Comparison of ENCODE assay signal across 23 cellular contexts in the genomic region with DNA sequence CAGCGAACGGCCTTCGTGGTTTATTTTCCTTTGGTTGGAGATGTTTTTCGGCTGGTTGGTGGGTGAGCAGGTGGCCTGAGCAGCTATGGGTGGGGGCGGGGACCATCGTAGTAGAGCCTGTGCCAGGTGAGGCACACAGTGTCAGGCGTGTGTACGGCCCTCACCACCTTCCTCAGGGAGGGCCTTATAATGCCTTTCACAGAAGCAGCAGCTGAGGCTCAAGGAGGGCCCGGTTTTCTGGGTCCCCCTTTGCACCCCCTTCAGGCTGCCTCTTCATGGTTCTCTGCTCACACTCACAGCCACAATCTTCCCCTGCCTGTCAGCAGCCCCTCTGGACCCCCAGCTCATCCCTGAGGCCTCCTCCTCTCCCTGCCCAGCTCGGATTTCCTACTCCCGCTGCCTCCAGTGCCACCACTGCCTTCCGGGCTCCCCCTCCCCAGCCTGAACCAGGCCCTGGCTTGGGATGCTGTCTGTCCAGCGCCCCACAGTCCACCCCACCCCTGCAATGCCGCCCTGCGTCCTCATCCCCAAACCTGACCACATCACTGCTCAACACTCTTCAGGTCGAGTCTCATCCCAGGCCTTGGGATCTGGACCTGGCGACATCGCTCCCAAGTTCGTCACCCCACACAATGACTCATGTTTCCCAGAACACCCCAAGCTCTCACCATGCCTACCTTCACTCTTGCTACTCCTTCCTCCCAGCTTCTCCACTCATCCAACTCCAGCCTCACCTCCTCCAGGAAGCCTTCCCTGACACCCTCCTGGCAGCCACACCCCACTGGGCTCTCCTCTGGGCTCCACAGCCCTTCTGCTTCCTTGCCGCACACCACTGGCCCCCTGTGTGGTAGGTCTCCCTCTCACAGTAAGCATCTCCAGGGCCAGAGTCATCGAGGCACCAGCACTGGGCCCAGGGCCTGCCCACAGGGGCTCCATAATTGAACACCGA. TPM values are rescaled to one million over a fixed set of nuclear protein-coding genes. Genes with fewer than 3 reads are reported as not detected.
DNase-seq lines count a peak whose midpoint lies in the region; ATAC-seq and TF ChIP-seq lines count a peak whose summit lies in the region.
"Had no signal": no experiment of that assay in that cellular context is flagged by ENCODE, and none has a peak within 500 bp of the region (broad histone marks: within the 10 kb centered on the region; RNA-seq: fewer than 3 reads in every experiment).

No MANE protein-coding gene starts in this region.

- H3K27me3 ChIP-seq in thoracic aorta (replicated peaks; ENCODE audit: insufficient read depth): no peaks in the 10 kb centered on the region
- H3K27me3 ChIP-seq: gastrocnemius medialis, tibial nerve had no signal

- no peak overlapping the region for H3K4me3 Mint-ChIP-seq in HFFc6
- H3K4me3 Mint-ChIP-seq: activated naive CD4-positive, alpha-beta T cell treated with anti-CD3 and anti-CD28 coated beads for 36 hours; dendritic cell treated with granulocyte-macrophage colony-stimulating factor and Interleukin-4, amounts not matched to agents 40 ng/mL and 50 ng/mL, for 4 days; immature natural killer cell; naive B cell; stimulated activated effector memory CD8-positive, alpha-beta T cell treated with anti-CD3 and anti-CD28 coated beads, Interleukin-12 subunit alpha, Interleukin-12 subunit beta, amount 100 ng/mL, for 72 hours had no signal

- H3K4me3 ChIP-seq in fibroblast of mammary gland (ENCODE audit: control insufficient read depth, low read depth, low read length): no peak overlapping the region
- no peak overlapping the region for H3K4me3 ChIP-seq in thoracic aorta
- H3K4me3 ChIP-seq: gastrocnemius medialis, tibial nerve had no signal

- H3K27ac ChIP-seq in thoracic aorta: peak overlapping the region; percentile 46 to 61
- H3K27ac ChIP-seq: epithelial cell of prostate, gastrocnemius medialis had no signal

- H3K36me3 Mint-ChIP-seq in HFFc6 (ENCODE audit: low read depth): no peaks in the 10 kb centered on the region
- H3K36me3 Mint-ChIP-seq: CD4-positive, alpha-beta memory T cell; immature natural killer cell; naive B cell; stimulated activated effector memory CD8-positive, alpha-beta T cell treated with anti-CD3 and anti-CD28 coated beads, Interleukin-12 subunit alpha, Interleukin-12 subunit beta, amount 100 ng/mL, for 72 hours had no signal

- no peaks in the 10 kb centered on the region for H3K9me3 Mint-ChIP-seq in HFFc6
- H3K9me3 Mint-ChIP-seq: activated naive CD4-positive, alpha-beta T cell treated with anti-CD3 and anti-CD28 coated beads for 36 hours; CD4-positive, alpha-beta memory T cell; dendritic cell treated with granulocyte-macrophage colony-stimulating factor and Interleukin-4, amounts not matched to agents 40 ng/mL and 50 ng/mL, for 4 days; immature natural killer cell; naive B cell; stimulated activated effector memory CD8-positive, alpha-beta T cell treated with anti-CD3 and anti-CD28 coated beads, Interleukin-12 subunit alpha, Interleukin-12 subunit beta, amount 100 ng/mL, for 72 hours had no signal

- H3K9me3 ChIP-seq in thoracic aorta: no peaks in the 10 kb centered on the region
- H3K9me3 ChIP-seq: gastrocnemius medialis, tibial nerve had no signal

- H3K27ac Mint-ChIP-seq in HFFc6: no peak overlapping the region
- H3K27ac Mint-ChIP-seq: activated naive CD4-positive, alpha-beta T cell treated with anti-CD3 and anti-CD28 coated beads for 36 hours; CD4-positive, alpha-beta memory T cell; dendritic cell treated with granulocyte-macrophage colony-stimulating factor and Interleukin-4, amounts not matched to agents 40 ng/mL and 50 ng/mL, for 4 days; immature natural killer cell; naive B cell; stimulated activated effector memory CD8-positive, alpha-beta T cell treated with anti-CD3 and anti-CD28 coated beads, Interleukin-12 subunit alpha, Interleukin-12 subunit beta, amount 100 ng/mL, for 72 hours had no signal

- ATAC-seq in thoracic aorta (ENCODE audit: insufficient number of reproducible peaks, low FRiP score, low read depth): no peak
- ATAC-seq: gastrocnemius medialis; stimulated activated effector memory CD8-positive, alpha-beta T cell treated with anti-CD3 and anti-CD28 coated beads, Interleukin-12 subunit alpha, Interleukin-12 subunit beta, amount 100 ng/mL, for 72 hours had no signal

- H3K4me1 Mint-ChIP-seq in HFFc6 (ENCODE audit: low read depth): peaks cover 9% of the 10 kb centered on the region
- H3K4me1 Mint-ChIP-seq: CD4-positive, alpha-beta memory T cell had no signal

- DNase-seq in NCI-H510A treated with DMSO at 0.1 percent for 48 hours (lab: John Stamatoyannopoulos, UW) (peak; percentile 82), NCI-H510A (lab: John Stamatoyannopoulos, UW) (no peak), NCI-H345 (lab: John Stamatoyannopoulos, UW) (peak; percentile 74), fibroblast of mammary gland (ENCODE audit: low read depth) (peak; percentile 19), thoracic aorta (ENCODE audit: low spot score) (no peak), HFFc6 (no peak), hepatic stellate cell (ENCODE audit: low spot score) (no peak)
- no peak for DNase-seq in NK-92 treated with Interleukin-12 subunit alpha and Interleukin-12 subunit beta, amount 100 ng/mL, for 24 hours (lab: John Stamatoyannopoulos, UW)
- DNase-seq: activated naive CD4-positive, alpha-beta T cell treated with anti-CD3 and anti-CD28 coated beads for 36 hours; CD4-positive, alpha-beta memory T cell; gastrocnemius medialis; HCEC 1CT; immature natural killer cell; Karpas-422; naive B cell; NCI-H1436 treated with DMSO at 0.1 percent for 48 hours; NCI-H524 had no signal

- peaks cover 10% of the 10 kb centered on the region for H3K27me3 Mint-ChIP-seq in HFFc6 (ENCODE audit: insufficient read depth)

- no peak for TF ChIP-seq CTCF in fibroblast of mammary gland (conservative IDR thresholded peaks at IDR 0.05; ENCODE audit: control insufficient read depth, insufficient read depth, low read depth, low read length)
- TF ChIP-seq CTCF in thoracic aorta (IDR thresholded peaks at IDR 0.05): no peak
- TF ChIP-seq CTCF in HFFc6 (IDR thresholded peaks at IDR 0.05): no peak

- no peaks in the 10 kb centered on the region for H3K36me3 ChIP-seq in thoracic aorta
- H3K36me3 ChIP-seq: gastrocnemius medialis, tibial nerve had no signal

- peaks cover 5 to 26% of the 10 kb centered on the region in 2 donors for H3K4me1 ChIP-seq in thoracic aorta (ENCODE audit: control insufficient read depth in 1 of 2, low read depth in 2 of 2)
- H3K4me1 ChIP-seq: gastrocnemius medialis had no signal

RNA-seq across cellular contexts. Expression of a gene that starts 53.9 kb away (rescaled TPM):
- total RNA-seq in thoracic aorta: not detected
- total RNA-seq in HFFc6 (2021; fragmentation: NEBNext Ultra II Directional; extraction: Animal tissue kit (Norgen Biotek cat#: 25700)): not detected
- total RNA-seq: activated naive CD4-positive, alpha-beta T cell treated with anti-CD3 and anti-CD28 coated beads for 36 hours; CD4-positive, alpha-beta memory T cell; gastrocnemius medialis; lung microvascular endothelial cell; pulmonary artery endothelial cell; tibial nerve had no signal

Comparison
In these comparisons a context has a peak if more than half of its experiments do, and no peak if none do; other contexts are left out.
1. DNase-seq: peak in NCI-H510A treated with DMSO at 0.1 percent for 48 hours (single experiment), NCI-H345 (single experiment) and fibroblast of mammary gland (single experiment); none in NCI-H510A (single experiment), thoracic aorta (single experiment), NK-92 treated with Interleukin-12 subunit alpha and Interleukin-12 subunit beta, amount 100 ng/mL, for 24 hours (single experiment), HFFc6 (single experiment) and hepatic stellate cell (single experiment).